Comparison of ENCODE assay signal across 15 cellular contexts in genomic region chr22:39996732-39997131, GRCh38. TPM values are rescaled to one million over a fixed set of nuclear protein-coding genes. Genes with fewer than 3 reads are reported as not detected.
DNase-seq lines count a peak whose midpoint lies in the region; ATAC-seq, FAIRE-seq and TF ChIP-seq lines count a peak whose summit lies in the region.
"Had no signal": no experiment of that assay in that cellular context is flagged by ENCODE, and none has a peak within 500 bp of the region (broad histone marks: within the 10 kb centered on the region; RNA-seq: fewer than 3 reads in every experiment).

No MANE protein-coding gene starts in this region.

- H3K4me1 Mint-ChIP-seq in activated naive CD4-positive, alpha-beta T cell treated with anti-CD3 and anti-CD28 coated beads for 36 hours (ENCODE audit: low read depth): peaks cover 11% of the 10 kb centered on the region

- no peak overlapping the region for H3K9ac ChIP-seq in GM23248

- intact Hi-C loops in esophagus muscularis mucosa (cut with DNase I): no loop called here
- intact Hi-C loops in activated naive CD4-positive, alpha-beta T cell treated with anti-CD3 and anti-CD28 coated beads for 36 hours (cut with micrococcal nuclease): no loop called here

- TF ChIP-seq POLR2A in esophagus muscularis mucosa (IDR thresholded peaks at IDR 0.05; ENCODE audit: low read depth): no peak
- TF ChIP-seq POLR2A in GM12891 (IDR thresholded peaks at IDR 0.05; ENCODE audit: low read depth, low read length): no peak

- CTCF ChIA-PET in activated naive CD4-positive, alpha-beta T cell treated with anti-CD3 and anti-CD28 coated beads for 36 hours (lab: Charles Lee): interaction anchor here (0.7 kb wide), 1 partner anchor 27 kb away, joined by 3 read pairs; no protein-coding TSS in a partner anchor

- no peaks in the 10 kb centered on the region for H3K79me2 ChIP-seq in GM23248 (ENCODE audit: insufficient read depth)

- no peak for ATAC-seq in HG02642 (IDR thresholded peaks at IDR 0.05; ENCODE audit: poor library complexity, unreplicated experiment)
- ATAC-seq: stimulated activated memory B cell treated with anti-CD40 and anti-IgM and Interleukin-4, amounts not matched to agents 10 μg/mL and 1 μg/mL and 100 μg/mL, for 72 hours had no signal

- no peak overlapping the region for H3K4me2 ChIP-seq in GM23248 (ENCODE audit: unreplicated experiment)

- no peak for FAIRE-seq in GM12891 (lab: Jason Lieb, UNC)

- no peak for TF ChIP-seq CTCF in WERI-Rb-1 (IDR thresholded peaks at IDR 0.05; ENCODE audit: low read depth, low read length)
- no peak for TF ChIP-seq CTCF in esophagus muscularis mucosa (IDR thresholded peaks at IDR 0.05)

- H3K9me3 ChIP-seq in WERI-Rb-1 (ENCODE audit: severe bottlenecking) (no peaks in the 10 kb centered on the region), esophagus muscularis mucosa (no peaks in the 10 kb centered on the region), GM23248 (ENCODE audit: low read depth) (no peaks in the 10 kb centered on the region)

- H3K27me3 Mint-ChIP-seq in activated naive CD4-positive, alpha-beta T cell treated with anti-CD3 and anti-CD28 coated beads for 36 hours (ENCODE audit: low read depth): peaks cover 3% of the 10 kb centered on the region

- H3K4me3 Mint-ChIP-seq in activated naive CD4-positive, alpha-beta T cell treated with anti-CD3 and anti-CD28 coated beads for 36 hours: no peak overlapping the region
- H3K4me3 Mint-ChIP-seq: stimulated activated memory B cell treated with anti-CD40 and anti-IgM and Interleukin-4, amounts not matched to agents 10 μg/mL and 1 μg/mL and 100 μg/mL, for 72 hours had no signal

- no peaks in the 10 kb centered on the region for H3K9me3 Mint-ChIP-seq in activated naive CD4-positive, alpha-beta T cell treated with anti-CD3 and anti-CD28 coated beads for 36 hours
- H3K9me3 Mint-ChIP-seq: stimulated activated memory B cell treated with anti-CD40 and anti-IgM and Interleukin-4, amounts not matched to agents 10 μg/mL and 1 μg/mL and 100 μg/mL, for 72 hours had no signal

- H3K27ac ChIP-seq in WERI-Rb-1 (peak overlapping the region; percentile 28), esophagus muscularis mucosa (replicated peaks in 1 of 4) (peak overlapping the region in 3 of 4 donors; percentile 40 to 49 (median 44)), GM23248 (no peak overlapping the region)

- in situ Hi-C loops in GM23248 (cut with MboI): no loop called here

- DNase-seq in DMS53 (lab: John Stamatoyannopoulos, UW) (peak; percentile 70), WERI-Rb-1 (no peak), esophagus muscularis mucosa (ENCODE audit: extremely low spot score) (no peak), renal cortical epithelial cell (ENCODE audit: low read depth) (peak; percentile 58), GM23248 (no peak), GM12891 (ENCODE audit: insufficient read length, low spot score) (no peak)
- no peak for DNase-seq in activated naive CD4-positive, alpha-beta T cell treated with anti-CD3 and anti-CD28 coated beads for 36 hours
- DNase-seq: activated CD8-positive, alpha-beta memory T cell treated with anti-CD3 and anti-CD28 coated beads, Interleukin-2, amount 50 U/mL, for 4 hours; GOT3; MV-4-11; NCI-H2171 treated with DMSO at 0.1 percent for 48 hours; stimulated activated CD4-positive, alpha-beta T cell treated with anti-CD3 and anti-CD28 coated beads, Interleukin-4, amount 100 ng/mL, for 4 hours had no signal

- H3K36me3 Mint-ChIP-seq in activated naive CD4-positive, alpha-beta T cell treated with anti-CD3 and anti-CD28 coated beads for 36 hours (ENCODE audit: low read depth): no peaks in the 10 kb centered on the region
- H3K36me3 Mint-ChIP-seq: stimulated activated memory B cell treated with anti-CD40 and anti-IgM and Interleukin-4, amounts not matched to agents 10 μg/mL and 1 μg/mL and 100 μg/mL, for 72 hours had no signal

- H4K20me1 ChIP-seq in GM23248 (ENCODE audit: insufficient read depth): no peaks in the 10 kb centered on the region

- H2AFZ ChIP-seq in GM23248: no peak overlapping the region

- H3K9me2 ChIP-seq in GM23248 (ENCODE audit: insufficient read depth): no peaks in the 10 kb centered on the region

- no peaks in the 10 kb centered on the region for H3K27me3 ChIP-seq in WERI-Rb-1 (ENCODE audit: insufficient read depth, low read depth, severe bottlenecking)
- H3K27me3 ChIP-seq in esophagus muscularis mucosa: peaks cover 0 to 65% (median 15%) of the 10 kb centered on the region in 4 donors
- peaks cover 53% of the 10 kb centered on the region for H3K27me3 ChIP-seq in GM23248 (replicated peaks; ENCODE audit: insufficient read depth)

- TF ChIP-seq EP300 in esophagus muscularis mucosa (IDR thresholded peaks at IDR 0.05): no peak

- H3K36me3 ChIP-seq in WERI-Rb-1 (no peaks in the 10 kb centered on the region), esophagus muscularis mucosa (no peaks in the 10 kb centered on the region), GM23248 (ENCODE audit: low read depth) (no peaks in the 10 kb centered on the region)

- H3K4me1 ChIP-seq in esophagus muscularis mucosa (peaks cover 8 to 34% (median 24%) of the 10 kb centered on the region in 4 donors), GM23248 (ENCODE audit: insufficient read depth) (no peaks in the 10 kb centered on the region)

- H3F3A ChIP-seq in GM23248 (ENCODE audit: insufficient read depth): no peaks in the 10 kb centered on the region

- H3K4me3 ChIP-seq in WERI-Rb-1 (ENCODE audit: low read depth, low read length): no peak overlapping the region
- H3K4me3 ChIP-seq in esophagus muscularis mucosa: no peak overlapping the region
- H3K4me3 ChIP-seq in GM23248: no peak overlapping the region

- no peak overlapping the region for H3K27ac Mint-ChIP-seq in activated naive CD4-positive, alpha-beta T cell treated with anti-CD3 and anti-CD28 coated beads for 36 hours
- H3K27ac Mint-ChIP-seq: stimulated activated memory B cell treated with anti-CD40 and anti-IgM and Interleukin-4, amounts not matched to agents 10 μg/mL and 1 μg/mL and 100 μg/mL, for 72 hours had no signal

- WGBS in esophagus muscularis mucosa: 89% methylated on average over 3 of the region's 3 CpGs
- WGBS in GM23248 (ENCODE audit: low coverage in 1 of 2, low lambda C conversion rate in 2 of 2, missing lambda C conversion rate in 2 of 2), 2 experiments: 90 to 93% methylated on average over 3 of the region's 3 CpGs

TF ChIP-seq in GM12891, 5 proteins besides CTCF, POLR2A, EP300 and RAD21:
- TF ChIP-seq POU2F2 (IDR thresholded peaks at IDR 0.05; ENCODE audit: low read depth, low read length): no peak
- no peak for TF ChIP-seq TAF1 (IDR thresholded peaks at IDR 0.05; ENCODE audit: low read depth, low read length)
- no peak for TF ChIP-seq SPI1 (IDR thresholded peaks at IDR 0.05; ENCODE audit: low read depth, low read length)
- no peak for TF ChIP-seq POLR2AphosphoS5 (IDR thresholded peaks at IDR 0.05; ENCODE audit: low read depth, low read length)
- no peak for TF ChIP-seq PAX5 (IDR thresholded peaks at IDR 0.05; ENCODE audit: insufficient read depth, low read length, severe bottlenecking)

RNA-seq across cellular contexts. Expression of gene FAM83F, which starts 2.0 kb away (rescaled TPM):
- total RNA-seq in esophagus muscularis mucosa (under 1 TPM; 0.19 to 0.66 (median 0.41) TPM), renal cortical epithelial cell (4.3 and 4.6 TPM in 2 replicates)
- total RNA-seq in activated naive CD4-positive, alpha-beta T cell treated with anti-CD3 and anti-CD28 coated beads for 36 hours: 1 to 10 TPM; 1.8 to 1.9 TPM
- total RNA-seq in GM23248 (2014; rRNA removed; shearing (Covaris generic)): not detected in 2 replicates
- not detected in 2 replicates for polyA plus RNA-seq in GM23248 (2016; fragmentation: Nextera tagmentation; extraction: Ambion mirVana)
- 0.01 TPM for polyA plus RNA-seq in GM12891 (2012; ENCODE audit: low read depth, missing spikeins)
- polyA plus RNA-seq: BJ had no signal

RNA-seq across cellular contexts. Expression of gene TMA7B, which starts 36.5 kb away (rescaled TPM):
- not detected for total RNA-seq in esophagus muscularis mucosa
- total RNA-seq in renal cortical epithelial cell: not detected in 2 replicates
- 1 to 10 TPM; 1.1 to 1.5 TPM for total RNA-seq in activated naive CD4-positive, alpha-beta T cell treated with anti-CD3 and anti-CD28 coated beads for 36 hours
- total RNA-seq in GM23248 (2014; rRNA removed; shearing (Covaris generic)): not detected in 2 replicates
- not detected in 2 replicates for polyA plus RNA-seq in GM23248 (2016; fragmentation: Nextera tagmentation; extraction: Ambion mirVana)
- polyA plus RNA-seq in GM12891 (2012; ENCODE audit: low read depth, missing spikeins): 0.06 TPM
- polyA plus RNA-seq: BJ had no signal

Comparison
In these comparisons a context has a peak if more than half of its experiments do, and no peak if none do; other contexts are left out.
1. DNase-seq: peak in DMS53 (single experiment) and renal cortical epithelial cell (single experiment); none in WERI-Rb-1 (single experiment), esophagus muscularis mucosa (single experiment), activated naive CD4-positive, alpha-beta T cell treated with anti-CD3 and anti-CD28 coated beads for 36 hours (single experiment), GM23248 (single experiment) and GM12891 (single experiment).